Comparison of ENCODE assay signal across 1 cellular context in genomic region chr10:3313789-3314444, GRCh38.
TF ChIP-seq lines count a peak whose summit lies in the region.
"Not testable (repeated sequence)": the region's sequence is repeated elsewhere in the genome, so short reads cannot be mapped to it uniquely, and the experiment has no call there.

No MANE protein-coding gene starts in this region.

TF ChIP-seq in K562, 482 proteins besides CTCF, POLR2A, EP300 and RAD21 (continued from another document and continues in another):
- TF ChIP-seq REST (CRISPR knock-in tag; IDR thresholded peaks at IDR 0.05; ENCODE audit: low read depth) (peak; percentile 91), ZNF766 (CRISPR knock-in tag; conservative IDR thresholded peaks at IDR 0.05) (0 out of 2 replicates have a peak, but pooled peaks have one; percentile 17), BACH1 (tag; IDR thresholded peaks at IDR 0.05) (peak; percentile 99), AFF1 (IDR thresholded peaks at IDR 0.05; ENCODE audit: low read depth in 1 of 2, partially characterized antibody in 2 of 2) (peak in 1 of 2 experiments; percentile 77), LEF1 (IDR thresholded peaks at IDR 0.05) (peak; percentile 79), SMARCA4 (IDR thresholded peaks at IDR 0.05) (peak; percentile 81), JUN (IDR thresholded peaks at IDR 0.05; ENCODE audit: borderline replicate concordance, low read depth, low read length) (peak; percentile 67; the same call in 1 of the 2 replicates), SIN3A (IDR thresholded peaks at IDR 0.05; ENCODE audit: borderline replicate concordance in 2 of 2, control insufficient read depth in 1 of 2, low read depth in 2 of 2, low read length in 2 of 2) (0 out of 4 replicates have a peak, but pooled peaks of 1 of the 2 experiments have one; percentile 36), MAFF (IDR thresholded peaks at IDR 0.05; ENCODE audit: low read length) (peak; percentile 97), ZNF318 (IDR thresholded peaks at IDR 0.05; ENCODE audit: borderline replicate concordance in 1 of 2, low read depth in 1 of 2) (peak in 1 of 2 experiments; percentile 93; a peak in 2 of 4 replicates), EHMT2 (IDR thresholded peaks at IDR 0.05) (peak; percentile 97), RCOR1 (IDR thresholded peaks at IDR 0.05; ENCODE audit: borderline replicate concordance in 1 of 2, low read depth in 2 of 2, low read length in 2 of 2) (peak in 1 of 2 experiments; percentile 43; a peak in 1 of 4 replicates), ATF1 (tag; IDR thresholded peaks at IDR 0.05) (peak; percentile 87), MTA3 (IDR thresholded peaks at IDR 0.05; ENCODE audit: borderline replicate concordance) (peak; percentile 63), KHSRP (IDR thresholded peaks at IDR 0.05) (0 out of 2 replicates have a peak, but pooled peaks have one; percentile 55), GATAD2A (IDR thresholded peaks at IDR 0.05) (0 out of 2 replicates have a peak, but pooled peaks have one; percentile 19), NFE2L1 (tag; IDR thresholded peaks at IDR 0.05; ENCODE audit: borderline replicate concordance, low read depth) (peak; percentile 95), MAFK (IDR thresholded peaks at IDR 0.05; ENCODE audit: low read length) (peak; percentile 95), CREM (IDR thresholded peaks at IDR 0.05; ENCODE audit: low read depth) (peak; percentile 90), JUND (IDR thresholded peaks at IDR 0.05; ENCODE audit: borderline replicate concordance, low read depth, low read length) (peak; percentile 84), JUND (tag; IDR thresholded peaks at IDR 0.05; ENCODE audit: borderline replicate concordance, low read depth, low read length) (peak; percentile 83; the same call in 2 of the 3 replicates), ATF3 (IDR thresholded peaks at IDR 0.05) (peak; percentile 93), HDAC2 (IDR thresholded peaks at IDR 0.05) (peak; percentile 64; the same call in 1 of the 2 replicates), MCM7 (IDR thresholded peaks at IDR 0.05) (peak in 1 of 2 experiments; percentile 92; a peak in 2 of 4 replicates), NEUROD1 (IDR thresholded peaks at IDR 0.05; ENCODE audit: borderline replicate concordance, low read depth, low read length, partially characterized antibody) (peak; percentile 29), CREB1 (IDR thresholded peaks at IDR 0.05) (peak; percentile 82), CREB1 (CRISPR knock-in tag; IDR thresholded peaks at IDR 0.05) (peak; percentile 90), NCOA1 (IDR thresholded peaks at IDR 0.05; ENCODE audit: low read depth) (peak; percentile 97), NFE2 (IDR thresholded peaks at IDR 0.05; ENCODE audit: low read depth) (peak; percentile 97), CBX3 (IDR thresholded peaks at IDR 0.05; ENCODE audit: borderline replicate concordance in 1 of 2, low read length in 2 of 2) (0 out of 3 replicates have a peak, but pooled peaks of 1 of the 2 experiments have one; percentile 18), CHAMP1 (IDR thresholded peaks at IDR 0.05) (peak; percentile 48; the same call in 1 of the 2 replicates), FOSL1 (tag; conservative IDR thresholded peaks at IDR 0.05) (peak; percentile 89), ZNF316 (IDR thresholded peaks at IDR 0.05) (peak; percentile 100), SMARCE1 (IDR thresholded peaks at IDR 0.05) (peak; percentile 59; the same call in 1 of the 2 replicates), JUNB (CRISPR knock-in tag; conservative IDR thresholded peaks at IDR 0.05) (peak; percentile 83), MAZ (CRISPR knock-in tag; conservative IDR thresholded peaks at IDR 0.05 in 1 of 2, IDR thresholded peaks at IDR 0.05 in 1 of 2) (peak; percentile 37 to 82; a peak in 2 of 4 replicates), TCF7 (IDR thresholded peaks at IDR 0.05; ENCODE audit: borderline replicate concordance) (0 out of 2 replicates have a peak, but pooled peaks have one; percentile 57), VEZF1 (CRISPR knock-in tag; IDR thresholded peaks at IDR 0.05) (peak; percentile 69), ZNF263 (CRISPR knock-in tag; IDR thresholded peaks at IDR 0.05; ENCODE audit: borderline replicate concordance) (peak; percentile 87), HDAC1 (IDR thresholded peaks at IDR 0.05) (peak in 1 of 2 experiments; percentile 47; a peak in 2 of 4 replicates)
- TF ChIP-seq JUN (CRISPR knock-in tag; IDR thresholded peaks at IDR 0.05; ENCODE audit: borderline replicate concordance); ATF1 (CRISPR knock-in tag; IDR thresholded peaks at IDR 0.05); ATF3 (CRISPR knock-in tag; conservative IDR thresholded peaks at IDR 0.05): not testable (repeated sequence)
